Comparison of ENCODE assay signal across 1 cellular context in genomic region chr1:1968767-1969504, GRCh38.
TF ChIP-seq lines count a peak whose summit lies in the region.

No MANE protein-coding gene starts in this region.

TF ChIP-seq in HCT116, 20 proteins besides CTCF, POLR2A, EP300 and RAD21 (continued from another document):
- peak; percentile 94 for TF ChIP-seq SP1 (IDR thresholded peaks at IDR 0.05; ENCODE audit: low read depth)
TF ChIP-seq in HCT116: peak in this region for 1.
